Comparison of ENCODE assay signal across 24 cellular contexts in genomic region chr3:11415099-11415498, GRCh38.
"Had no signal": no experiment of that assay in that cellular context is flagged by ENCODE, and none has a peak within 500 bp of the region (broad histone marks: within the 10 kb centered on the region; RNA-seq: fewer than 3 reads in every experiment).

No MANE protein-coding gene starts in this region.

- H3K4me1 ChIP-seq: left lung, lower lobe of right lung, suprapubic skin, upper lobe of right lung had no signal

- H3K4me3 Mint-ChIP-seq: activated naive CD4-positive, alpha-beta T cell treated with anti-CD3 and anti-CD28 coated beads for 36 hours; activated naive CD8-positive, alpha-beta T cell treated with anti-CD3 and anti-CD28 coated beads, Interleukin-2, amount 10 ng/mL, durations not matched to agents 7 days and 5 days; dendritic cell treated with granulocyte-macrophage colony-stimulating factor and Interleukin-4, amounts not matched to agents 40 ng/mL and 50 ng/mL, for 4 days; endodermal cell; nephron had no signal

- ATAC-seq: heart left ventricle, left lung, lower lobe of right lung, sciatic nerve, upper lobe of right lung had no signal

- H3K36me3 ChIP-seq: heart left ventricle, left lung, lower lobe of right lung, suprapubic skin, upper lobe of right lung had no signal

- H3K27me3 Mint-ChIP-seq: activated naive CD8-positive, alpha-beta T cell treated with anti-CD3 and anti-CD28 coated beads, Interleukin-2, amount 10 ng/mL, durations not matched to agents 7 days and 5 days; dendritic cell treated with granulocyte-macrophage colony-stimulating factor and Interleukin-4, amounts not matched to agents 40 ng/mL and 50 ng/mL, for 4 days had no signal

- H3K4me1 Mint-ChIP-seq: activated naive CD8-positive, alpha-beta T cell treated with anti-CD3 and anti-CD28 coated beads, Interleukin-2, amount 10 ng/mL, durations not matched to agents 7 days and 5 days; endodermal cell had no signal

- H3K27ac ChIP-seq: heart left ventricle, left lung, lower lobe of right lung, suprapubic skin, tibial artery, upper lobe of right lung had no signal

- H3K27me3 ChIP-seq: heart left ventricle, left lung, suprapubic skin, tibial artery, upper lobe of right lung had no signal

- H3K27ac Mint-ChIP-seq: activated naive CD4-positive, alpha-beta T cell treated with anti-CD3 and anti-CD28 coated beads for 36 hours; activated naive CD8-positive, alpha-beta T cell treated with anti-CD3 and anti-CD28 coated beads, Interleukin-2, amount 10 ng/mL, durations not matched to agents 7 days and 5 days; dendritic cell treated with granulocyte-macrophage colony-stimulating factor and Interleukin-4, amounts not matched to agents 40 ng/mL and 50 ng/mL, for 4 days; endodermal cell; nephron had no signal

- H3K9me3 ChIP-seq: upper lobe of right lung had no signal

- FAIRE-seq: astrocyte had no signal

- H3K4me3 ChIP-seq: heart left ventricle, left lung, lower lobe of right lung, suprapubic skin, tibial artery, upper lobe of right lung had no signal

- DNase-seq: activated CD4-positive, alpha-beta T cell treated with anti-CD3 and anti-CD28 coated beads for 4 hours; activated CD4-positive, alpha-beta T cell treated with anti-CD3 and anti-CD28 coated beads, Interleukin-2, amount 50 U/mL, for 4 hours; activated CD4-positive, CD25-positive, alpha-beta regulatory T cell; activated CD8-positive, alpha-beta memory T cell treated with anti-CD3 and anti-CD28 coated beads for 24 hours; activated effector memory CD4-positive, alpha-beta T cell treated with Interleukin-2 at 50 U/mL for 16 hours; activated naive CD4-positive, alpha-beta T cell treated with anti-CD3 and anti-CD28 coated beads for 36 hours; activated naive CD8-positive, alpha-beta T cell treated with anti-CD3 and anti-CD28 coated beads, Interleukin-2, amount 10 ng/mL, durations not matched to agents 7 days and 5 days; amniotic stem cell; central memory CD4-positive, alpha-beta T cell; endodermal cell; heart left ventricle; left lung; lower lobe of right lung; mesendoderm; retina; stimulated activated naive CD4-positive, alpha-beta T cell; T-helper 1 cell; tibial artery; upper lobe of right lung had no signal
